Comparison of ENCODE assay signal across 1 cellular context in genomic region chr17:74840989-74841666, GRCh38.
TF ChIP-seq lines count a peak whose summit lies in the region.

No MANE protein-coding gene starts in this region.

TF ChIP-seq in K562, 482 proteins besides CTCF, POLR2A, EP300 and RAD21 (continued from another document):
- TF ChIP-seq NONO (IDR thresholded peaks at IDR 0.05; ENCODE audit: low read depth in 2 of 2, low read length in 1 of 2) (no peak), NR2C1 (IDR thresholded peaks at IDR 0.05) (no peak), NR2C1 (tag; IDR thresholded peaks at IDR 0.05) (no peak), NFRKB (IDR thresholded peaks at IDR 0.05; ENCODE audit: low read depth) (no peak), TAL1 (IDR thresholded peaks at IDR 0.05) (no peak), SMAD1 (IDR thresholded peaks at IDR 0.05; ENCODE audit: low read depth, low read length, partially characterized antibody) (no peak), MYNN (IDR thresholded peaks at IDR 0.05) (no peak), MYNN (CRISPR knock-in tag; IDR thresholded peaks at IDR 0.05) (no peak), JUNB (CRISPR knock-in tag; conservative IDR thresholded peaks at IDR 0.05) (no peak), RBBP5 (IDR thresholded peaks at IDR 0.05; ENCODE audit: borderline replicate concordance, insufficient read depth, low read length, poor library complexity, severe bottlenecking) (peak; percentile 28), C11orf30 (IDR thresholded peaks at IDR 0.05; ENCODE audit: low read depth) (no peak), PREB (CRISPR knock-in tag; IDR thresholded peaks at IDR 0.05) (no peak), CCNT2 (IDR thresholded peaks at IDR 0.05; ENCODE audit: borderline replicate concordance, extremely low read depth, insufficient read length, low read depth, low read length) (no peak), SMARCE1 (IDR thresholded peaks at IDR 0.05) (no peak), SNIP1 (IDR thresholded peaks at IDR 0.05; ENCODE audit: low read depth) (no peak), L3MBTL2 (IDR thresholded peaks at IDR 0.05) (peak; percentile 49)
- TF ChIP-seq, protein P1, sequence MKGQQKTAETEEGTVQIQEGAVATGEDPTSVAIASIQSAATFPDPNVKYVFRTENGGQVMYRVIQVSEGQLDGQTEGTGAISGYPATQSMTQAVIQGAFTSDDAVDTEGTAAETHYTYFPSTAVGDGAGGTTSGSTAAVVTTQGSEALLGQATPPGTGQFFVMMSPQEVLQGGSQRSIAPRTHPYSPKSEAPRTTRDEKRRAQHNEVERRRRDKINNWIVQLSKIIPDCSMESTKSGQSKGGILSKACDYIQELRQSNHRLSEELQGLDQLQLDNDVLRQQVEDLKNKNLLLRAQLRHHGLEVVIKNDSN (CRISPR knock-in tag; IDR thresholded peaks at IDR 0.05) = peak; percentile 53
- TF ChIP-seq, protein P2, sequence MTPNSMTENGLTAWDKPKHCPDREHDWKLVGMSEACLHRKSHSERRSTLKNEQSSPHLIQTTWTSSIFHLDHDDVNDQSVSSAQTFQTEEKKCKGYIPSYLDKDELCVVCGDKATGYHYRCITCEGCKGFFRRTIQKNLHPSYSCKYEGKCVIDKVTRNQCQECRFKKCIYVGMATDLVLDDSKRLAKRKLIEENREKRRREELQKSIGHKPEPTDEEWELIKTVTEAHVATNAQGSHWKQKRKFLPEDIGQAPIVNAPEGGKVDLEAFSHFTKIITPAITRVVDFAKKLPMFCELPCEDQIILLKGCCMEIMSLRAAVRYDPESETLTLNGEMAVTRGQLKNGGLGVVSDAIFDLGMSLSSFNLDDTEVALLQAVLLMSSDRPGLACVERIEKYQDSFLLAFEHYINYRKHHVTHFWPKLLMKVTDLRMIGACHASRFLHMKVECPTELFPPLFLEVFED (CRISPR knock-in tag; conservative IDR thresholded peaks at IDR 0.05) = no peak
